Comparison of ENCODE assay signal across 24 cellular contexts in genomic region chr5:140249536-140249935, GRCh38. TPM values are rescaled to one million over a fixed set of nuclear protein-coding genes. Genes with fewer than 3 reads are reported as not detected.
DNase-seq lines count a peak whose midpoint lies in the region; ATAC-seq and TF ChIP-seq lines count a peak whose summit lies in the region.
"Had no signal": no experiment of that assay in that cellular context is flagged by ENCODE, and none has a peak within 500 bp of the region (broad histone marks: within the 10 kb centered on the region; RNA-seq: fewer than 3 reads in every experiment).

No MANE protein-coding gene starts in this region.

- H3K27ac ChIP-seq in smooth muscle cell (ENCODE audit: low read depth), result peak overlapping the region; percentile 99
- H3K27ac ChIP-seq in mesendoderm (ENCODE audit: low read depth, low read length), result no peak overlapping the region
- H3K27ac ChIP-seq: body of pancreas, heart left ventricle, testis had no signal

- no peak overlapping the region for H2BK5ac ChIP-seq in mesendoderm (ENCODE audit: low read length)

- H4K5ac ChIP-seq in mesendoderm (ENCODE audit: low read length), result no peak overlapping the region

- H3K4ac ChIP-seq in mesendoderm (ENCODE audit: low read depth, low read length), result no peak overlapping the region

- H3K4me1 ChIP-seq in smooth muscle cell (ENCODE audit: low read depth) (peaks cover 28% of the 10 kb centered on the region), mesendoderm (ENCODE audit: control insufficient read depth, low read depth, low read length) (peaks cover 2% of the 10 kb centered on the region)

- H3K9me3 ChIP-seq in smooth muscle cell (replicated peaks; ENCODE audit: low read depth), result no peaks in the 10 kb centered on the region
- H3K9me3 ChIP-seq: body of pancreas, heart left ventricle, testis had no signal

- POLR2A ChIA-PET in WTC11 (lab: Charles Lee), result no interaction called here

- 90% methylated on average over 5 of the region's 5 CpGs for WGBS in smooth muscle cell (ENCODE audit: low lambda C conversion rate)
- no CpG with 5 or more reads among the region's 5 CpGs for WGBS in mesendoderm (ENCODE audit: extremely low coverage, insufficient coverage, low lambda C conversion rate)

- no peaks in the 10 kb centered on the region for H3K27me3 ChIP-seq in smooth muscle cell (ENCODE audit: low read depth)
- no peaks in the 10 kb centered on the region for H3K27me3 ChIP-seq in mesendoderm (ENCODE audit: insufficient read depth, low read length, poor library complexity)
- H3K27me3 ChIP-seq: body of pancreas, heart left ventricle, testis had no signal

- no peak overlapping the region for H3K27ac Mint-ChIP-seq in activated naive CD4-positive, alpha-beta T cell treated with anti-CD3 and anti-CD28 coated beads for 36 hours
- H3K27ac Mint-ChIP-seq in T-helper 2 cell treated with Interferon-gamma antibody and Interleukin-4, amounts not matched to agents 5 μg/mL and 100 μg/mL, for 36 hours, result peak overlapping the region; percentile 17
- no peak overlapping the region for H3K27ac Mint-ChIP-seq in WTC11
- H3K27ac Mint-ChIP-seq: activated T-helper 2 cell treated with anti-CD3 and anti-CD28 coated beads, Interferon-gamma antibody, Interleukin-2, Interleukin-4, amounts not matched to agents 10 μg/mL and 5 μg/mL and 100 μg/mL, durations not matched to agents 14 hours and 24 hours and 36 hours had no signal

- H3K4me1 Mint-ChIP-seq in activated naive CD4-positive, alpha-beta T cell treated with anti-CD3 and anti-CD28 coated beads for 36 hours (ENCODE audit: low read depth), result peaks cover 53% of the 10 kb centered on the region
- H3K4me1 Mint-ChIP-seq in T-helper 2 cell treated with Interferon-gamma antibody and Interleukin-4, amounts not matched to agents 5 μg/mL and 100 μg/mL, for 36 hours (ENCODE audit: low read depth), result peaks cover 44% of the 10 kb centered on the region
- H3K4me1 Mint-ChIP-seq in WTC11, result peaks cover 33% of the 10 kb centered on the region

- peaks cover 43% of the 10 kb centered on the region for H3F3A ChIP-seq in smooth muscle cell (ENCODE audit: low read depth)

- peaks cover 12% of the 10 kb centered on the region for H3K36me3 Mint-ChIP-seq in activated naive CD4-positive, alpha-beta T cell treated with anti-CD3 and anti-CD28 coated beads for 36 hours (ENCODE audit: low read depth)
- peaks cover 14% of the 10 kb centered on the region for H3K36me3 Mint-ChIP-seq in T-helper 2 cell treated with Interferon-gamma antibody and Interleukin-4, amounts not matched to agents 5 μg/mL and 100 μg/mL, for 36 hours (ENCODE audit: low read depth)
- H3K36me3 Mint-ChIP-seq in WTC11, result peaks cover 18% of the 10 kb centered on the region; the same call in 1 of the 2 replicates

- H3K4me2 ChIP-seq in smooth muscle cell, result no peak overlapping the region
- H3K4me2 ChIP-seq in mesendoderm (ENCODE audit: low read length), result no peak overlapping the region

- no peak overlapping the region for H4K8ac ChIP-seq in mesendoderm (ENCODE audit: low read depth, low read length)

- H3K79me2 ChIP-seq in smooth muscle cell (ENCODE audit: low read depth) (peaks cover 45% of the 10 kb centered on the region), mesendoderm (ENCODE audit: control insufficient read depth, insufficient read depth, low read length) (peaks cover 8% of the 10 kb centered on the region)

- H3K56ac ChIP-seq in mesendoderm (ENCODE audit: low read length), result no peak overlapping the region

- H3K4me3 Mint-ChIP-seq in activated naive CD4-positive, alpha-beta T cell treated with anti-CD3 and anti-CD28 coated beads for 36 hours, result no peak overlapping the region
- no peak overlapping the region for H3K4me3 Mint-ChIP-seq in T-helper 2 cell treated with Interferon-gamma antibody and Interleukin-4, amounts not matched to agents 5 μg/mL and 100 μg/mL, for 36 hours
- H3K4me3 Mint-ChIP-seq in WTC11, result no peak overlapping the region

- no peak overlapping the region for H3K9ac ChIP-seq in smooth muscle cell (ENCODE audit: low read depth)
- H3K9ac ChIP-seq in mesendoderm (ENCODE audit: low read length), result no peak overlapping the region

- no peaks in the 10 kb centered on the region for H3K27me3 Mint-ChIP-seq in activated naive CD4-positive, alpha-beta T cell treated with anti-CD3 and anti-CD28 coated beads for 36 hours (ENCODE audit: low read depth)
- no peaks in the 10 kb centered on the region for H3K27me3 Mint-ChIP-seq in T-helper 2 cell treated with Interferon-gamma antibody and Interleukin-4, amounts not matched to agents 5 μg/mL and 100 μg/mL, for 36 hours (ENCODE audit: low read depth)
- H3K27me3 Mint-ChIP-seq in WTC11 (ENCODE audit: low read depth), result no peaks in the 10 kb centered on the region

- H2AK5ac ChIP-seq in mesendoderm (ENCODE audit: low read length), result no peak overlapping the region

- CTCF ChIA-PET in activated naive CD4-positive, alpha-beta T cell treated with anti-CD3 and anti-CD28 coated beads for 36 hours (lab: Charles Lee), result interaction anchor here (1.2 to 3.4 kb wide), 5 partner anchors 10 to 103 kb away, joined by 3 to 23 read pairs (median 6); partner anchors contain the start of gene HBEGF
- CTCF ChIA-PET in WTC11 (lab: Charles Lee), result interaction anchor here (2.0 kb wide), 1 partner anchor 97 kb away, joined by 7 read pairs; the partner anchor contains the start of gene HBEGF

- H2AFZ ChIP-seq in smooth muscle cell (ENCODE audit: low read depth), result no peak overlapping the region

- DNase-seq in activated naive CD4-positive, alpha-beta T cell treated with anti-CD3 and anti-CD28 coated beads for 36 hours, result peak; percentile 41
- no peak for DNase-seq in activated naive CD4-positive, alpha-beta T cell treated with Interleukin-2 at 50 U/mL for 16 hours
- DNase-seq in T-helper 2 cell treated with Interferon-gamma antibody and Interleukin-4, amounts not matched to agents 5 μg/mL and 100 μg/mL, for 36 hours (ENCODE audit: low spot score), result no peak
- DNase-seq in smooth muscle cell (lab: John Stamatoyannopoulos, UW; ENCODE audit: unreplicated experiment) (no peak), mesendoderm (no peak), WTC11 (ENCODE audit: low spot score) (no peak)
- no peak for DNase-seq in stimulated activated CD4-positive, alpha-beta T cell treated with anti-CD3 and anti-CD28 coated beads, Interleukin-15, amount 100 ng/mL, for 24 hours
- DNase-seq: ACHN; activated CD4-positive, CD25-positive, alpha-beta regulatory T cell; body of pancreas; C1 segment of cervical spinal cord; Calu3; effector CD4-positive, alpha-beta T cell; erythroblast; heart left ventricle; mammary epithelial cell; NCI-H1092; NCI-H187; NCI-H526 treated with DMSO at 0.1 percent for 48 hours; occipital lobe; stimulated activated CD4-positive, alpha-beta T cell treated with anti-CD3 and anti-CD28 coated beads, Interleukin-1b, Interleukin-23, amount 100 ng/mL, for 48 hours; testis had no signal

- H2BK15ac ChIP-seq in mesendoderm (replicated peaks; ENCODE audit: low read depth), result no peak overlapping the region

- intact Hi-C loops in activated naive CD4-positive, alpha-beta T cell treated with anti-CD3 and anti-CD28 coated beads for 36 hours (cut with micrococcal nuclease), result no loop called here

- peaks cover 11% of the 10 kb centered on the region for H3K79me1 ChIP-seq in mesendoderm (ENCODE audit: low read length)

- no peak overlapping the region for H3K18ac ChIP-seq in mesendoderm (ENCODE audit: low read length)

- TF ChIP-seq CTCF in smooth muscle cell (IDR thresholded peaks at IDR 0.05; ENCODE audit: borderline replicate concordance, insufficient read depth, poor library complexity, severe bottlenecking) (no peak), WTC11 (IDR thresholded peaks at IDR 0.05) (no peak)

- H3K36me3 ChIP-seq in smooth muscle cell (ENCODE audit: low read depth) (no peaks in the 10 kb centered on the region), mesendoderm (ENCODE audit: control insufficient read depth, insufficient read depth, low read length) (no peaks in the 10 kb centered on the region)

- H3K23ac ChIP-seq in mesendoderm (ENCODE audit: low read length), result no peak overlapping the region

- H3K4me3 ChIP-seq in smooth muscle cell (no peak overlapping the region), mesendoderm (ENCODE audit: low read length) (no peak overlapping the region)
- H3K4me3 ChIP-seq: body of pancreas, heart left ventricle, testis had no signal

- ATAC-seq in GM21529 (IDR thresholded peaks at IDR 0.05; ENCODE audit: unreplicated experiment), result peak; percentile 38
- no peak for ATAC-seq in WTC11
- ATAC-seq: body of pancreas, heart left ventricle had no signal

- peaks cover 4% of the 10 kb centered on the region for H4K20me1 ChIP-seq in smooth muscle cell (ENCODE audit: low read depth)

- no peaks in the 10 kb centered on the region for H3K9me3 Mint-ChIP-seq in activated naive CD4-positive, alpha-beta T cell treated with anti-CD3 and anti-CD28 coated beads for 36 hours
- no peaks in the 10 kb centered on the region for H3K9me3 Mint-ChIP-seq in T-helper 2 cell treated with Interferon-gamma antibody and Interleukin-4, amounts not matched to agents 5 μg/mL and 100 μg/mL, for 36 hours
- H3K9me3 Mint-ChIP-seq in WTC11, result no peaks in the 10 kb centered on the region
- H3K9me3 Mint-ChIP-seq: activated T-helper 2 cell treated with anti-CD3 and anti-CD28 coated beads, Interferon-gamma antibody, Interleukin-2, Interleukin-4, amounts not matched to agents 10 μg/mL and 5 μg/mL and 100 μg/mL, durations not matched to agents 14 hours and 24 hours and 36 hours had no signal

- H2BK120ac ChIP-seq in mesendoderm (ENCODE audit: low read depth, low read length), result no peak overlapping the region

TF ChIP-seq in WTC11, 78 proteins besides CTCF, POLR2A, EP300 and RAD21 (continues in another document):
- TF ChIP-seq ZBTB43 (CRISPR knock-in tag; IDR thresholded peaks at IDR 0.05) (no peak), CDX4 (CRISPR knock-in tag; IDR thresholded peaks at IDR 0.05; ENCODE audit: borderline replicate concordance) (no peak)

RNA-seq across cellular contexts. Expression of gene PFDN1, which starts 53.4 kb away (rescaled TPM):
- 10 to 100 TPM; 50.6 to 57.1 TPM for total RNA-seq in activated naive CD4-positive, alpha-beta T cell treated with anti-CD3 and anti-CD28 coated beads for 36 hours
- total RNA-seq in smooth muscle cell, result 140 and 154 TPM in 2 replicates
- polyA plus RNA-seq in smooth muscle cell, result 145 and 159 TPM in 2 replicates
- polyA plus RNA-seq in mesendoderm (2013, experiment 1 of 2), result 297 TPM
- polyA plus RNA-seq in mesendoderm (2013, experiment 2 of 2), result 277 TPM
- total RNA-seq in WTC11 (2021), result 44.1 to 46.4 TPM (median 46.2 TPM) in 3 replicates
